Comparison of ENCODE assay signal across 8 cellular contexts in genomic region chr14:75522224-75522764, GRCh38. TPM values are rescaled to one million over a fixed set of nuclear protein-coding genes. Genes with fewer than 3 reads are reported as not detected.
A peak's percentile ranks its signal among the peaks of the same experiment; 100 is the strongest.
DNase-seq lines count a peak whose midpoint lies in the region; ATAC-seq, FAIRE-seq and TF ChIP-seq lines count a peak whose summit lies in the region.

BATF (plus strand) TSS chr14:75522469; CDS start chr14:75522683, 214 bp downstream.

- DNase-seq in activated B cell treated with CpG ODN at 0.5 μM for 24 hours = peak; percentile 58
- peak; percentile 63 to 69 (median 68) for DNase-seq in effector memory CD4-positive, alpha-beta T cell
- DNase-seq in stimulated activated CD4-positive, alpha-beta T cell treated with anti-CD3 and anti-CD28 coated beads, Interleukin-12 subunit alpha, Interleukin-12 subunit beta, amount 100 ng/mL, for 24 hours (ENCODE audit: low read depth in 2 of 2) = peak; percentile 62 to 63
- no peak for DNase-seq in putamen (ENCODE audit: low spot score)
- no peak for DNase-seq in HAP-1 (ENCODE audit: low spot score in 2 of 2)
- DNase-seq in HTR-8/SVneo (ENCODE audit: insufficient read length, low spot score) = no peak

- H3K27me3 Mint-ChIP-seq in activated B cell treated with CpG ODN at 0.5 μM for 24 hours = no peaks in the 10 kb centered on the region

- peaks cover 43% of the 10 kb centered on the region for H3K4me1 ChIP-seq in effector memory CD4-positive, alpha-beta T cell (ENCODE audit: control insufficient read depth, insufficient read depth, low read length, poor library complexity, severe bottlenecking)
- no peaks in the 10 kb centered on the region for H3K4me1 ChIP-seq in HAP-1

- intact Hi-C loops in activated B cell treated with CpG ODN at 0.5 μM for 24 hours (cut with micrococcal nuclease) = loop anchor here (1.0 to 5.0 kb wide), 5 partner anchors 8 to 130 kb away; no protein-coding TSS in a partner anchor

- peak within 1 kb of the TSS; percentile 80 for H3K27ac ChIP-seq in effector memory CD4-positive, alpha-beta T cell (ENCODE audit: insufficient read depth, low read length, poor library complexity, severe bottlenecking)

- H3K27me3 ChIP-seq in effector memory CD4-positive, alpha-beta T cell (replicated peaks; ENCODE audit: control insufficient read depth, insufficient read depth, low read length, poor library complexity, severe bottlenecking) = no peaks in the 10 kb centered on the region
- peaks cover 12% of the 10 kb centered on the region for H3K27me3 ChIP-seq in HAP-1 (ENCODE audit: low read depth)

- H3K27ac Mint-ChIP-seq in activated B cell treated with CpG ODN at 0.5 μM for 24 hours = peak within 1 kb of the TSS; percentile 98

- no peaks in the 10 kb centered on the region for H3K36me3 ChIP-seq in effector memory CD4-positive, alpha-beta T cell (ENCODE audit: control insufficient read depth, insufficient read depth, low read length)
- H3K36me3 ChIP-seq in HAP-1 (replicated peaks) = no peaks in the 10 kb centered on the region

- FAIRE-seq in HTR-8/SVneo (lab: Jason Lieb, UNC) = no peak

- POLR2A ChIA-PET in activated B cell treated with CpG ODN at 0.5 μM for 24 hours (lab: Charles Lee) = interaction anchor here (0.7 to 12.3 kb wide), 14 partner anchors 8 to 1390 kb away, joined by 3 to 356 read pairs (median 6); partner anchors contain the start of genes FLVCR2, JDP2 and NEK9

- in situ Hi-C loops in HAP-1 (cut with MboI; ENCODE audit: low sequenced_read_pairs) = no loop called here

- H3K36me3 Mint-ChIP-seq in activated B cell treated with CpG ODN at 0.5 μM for 24 hours (ENCODE audit: low read depth) = peaks cover 63% of the 10 kb centered on the region

- peaks cover 85% of the 10 kb centered on the region for H3K4me1 Mint-ChIP-seq in activated B cell treated with CpG ODN at 0.5 μM for 24 hours

- peak within 1 kb of the TSS; percentile 71 for H3K4me3 ChIP-seq in effector memory CD4-positive, alpha-beta T cell (ENCODE audit: insufficient read depth, low read depth, low read length, poor library complexity, severe bottlenecking)
- no peak within 1 kb of the TSS for H3K4me3 ChIP-seq in HAP-1

- CTCF ChIA-PET in activated B cell treated with CpG ODN at 0.5 μM for 24 hours (lab: Charles Lee) = interaction anchor here (0.9 to 3.9 kb wide), 8 partner anchors 13 to 132 kb away, joined by 3 to 22 read pairs (median 4); partner anchors contain the start of gene FLVCR2

- ATAC-seq in GM18870 (IDR thresholded peaks at IDR 0.05; ENCODE audit: unreplicated experiment) (peak; percentile 47), HG03108 (IDR thresholded peaks at IDR 0.05; ENCODE audit: unreplicated experiment) (peak; percentile 53), activated B cell treated with CpG ODN at 0.5 μM for 24 hours (ENCODE audit: low read depth) (peak; percentile 70)

- TF ChIP-seq CTCF in activated B cell treated with CpG ODN at 0.5 μM for 24 hours (IDR thresholded peaks at IDR 0.05) = no peak

- H3K9me3 ChIP-seq in effector memory CD4-positive, alpha-beta T cell (ENCODE audit: control insufficient read depth, low read length) = no peaks in the 10 kb centered on the region
- H3K9me3 ChIP-seq in HAP-1 = no peaks in the 10 kb centered on the region

- H3K4me3 Mint-ChIP-seq in activated B cell treated with CpG ODN at 0.5 μM for 24 hours = peak within 1 kb of the TSS; percentile 100

- H3K9me3 Mint-ChIP-seq in activated B cell treated with CpG ODN at 0.5 μM for 24 hours = no peaks in the 10 kb centered on the region

RNA-seq across cellular contexts. Expression of gene BATF, which starts in this region (rescaled TPM):
- 160 and 171 TPM in 2 replicates for total RNA-seq in activated B cell treated with CpG ODN at 0.5 μM for 24 hours

Comparison
In these comparisons a context has a peak if more than half of its experiments do, and no peak if none do; other contexts are left out.
1. DNase-seq: peak in activated B cell treated with CpG ODN at 0.5 μM for 24 hours (single experiment), effector memory CD4-positive, alpha-beta T cell (3 of 3) and stimulated activated CD4-positive, alpha-beta T cell treated with anti-CD3 and anti-CD28 coated beads, Interleukin-12 subunit alpha, Interleukin-12 subunit beta, amount 100 ng/mL, for 24 hours (2 of 2); none in putamen (single experiment), HAP-1 (0 of 2) and HTR-8/SVneo (single experiment).
2. Peak in every context shown above with its lines, with median percentiles within 50 percentile points of each other: ATAC-seq.